In genomic region chr9:96420468-96421219, GRCh38 we compare ENCODE assay signal across 1 cellular context.
TF ChIP-seq lines count a peak whose summit lies in the region.

No MANE protein-coding gene starts in this region.

TF ChIP-seq in SK-N-SH treated with all-trans-retinoic acid at 6 μM for 48 hours, 23 proteins besides CTCF, POLR2A, EP300 and RAD21 (continued from another document):
- peak; percentile 99 for TF ChIP-seq PATZ1 (CRISPR knock-in tag; IDR thresholded peaks at IDR 0.05; ENCODE audit: borderline replicate concordance)
